ENCODE assay signal across 1 cellular context in genomic region chr2:37083873-37084792, GRCh38.
TF ChIP-seq lines count a peak whose summit lies in the region.

Gene GPATCH11, plus strand, starts transcription at chr2:37084518. Its CDS starts 3,864 bp downstream, at chr2:37088382.
Gene HEATR5B, minus strand, starts transcription at chr2:37084372. Its CDS starts 958 bp downstream, at chr2:37083414.

TF ChIP-seq in IMR-90, 13 proteins besides CTCF, POLR2A, EP300 and RAD21 (continued from another document):
- TF ChIP-seq, protein P1, sequence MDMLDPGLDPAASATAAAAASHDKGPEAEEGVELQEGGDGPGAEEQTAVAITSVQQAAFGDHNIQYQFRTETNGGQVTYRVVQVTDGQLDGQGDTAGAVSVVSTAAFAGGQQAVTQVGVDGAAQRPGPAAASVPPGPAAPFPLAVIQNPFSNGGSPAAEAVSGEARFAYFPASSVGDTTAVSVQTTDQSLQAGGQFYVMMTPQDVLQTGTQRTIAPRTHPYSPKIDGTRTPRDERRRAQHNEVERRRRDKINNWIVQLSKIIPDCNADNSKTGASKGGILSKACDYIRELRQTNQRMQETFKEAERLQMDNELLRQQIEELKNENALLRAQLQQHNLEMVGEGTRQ (IDR thresholded peaks at IDR 0.05; ENCODE audit: low read depth, low read length): no peak
- no peak for TF ChIP-seq FOS (IDR thresholded peaks at IDR 0.05; ENCODE audit: low read depth, low read length)
- peak; percentile 98 for TF ChIP-seq CEBPB (IDR thresholded peaks at IDR 0.05; ENCODE audit: low read depth, low read length)
